16 cellular contexts compared by ENCODE assay signal in the genomic region with DNA sequence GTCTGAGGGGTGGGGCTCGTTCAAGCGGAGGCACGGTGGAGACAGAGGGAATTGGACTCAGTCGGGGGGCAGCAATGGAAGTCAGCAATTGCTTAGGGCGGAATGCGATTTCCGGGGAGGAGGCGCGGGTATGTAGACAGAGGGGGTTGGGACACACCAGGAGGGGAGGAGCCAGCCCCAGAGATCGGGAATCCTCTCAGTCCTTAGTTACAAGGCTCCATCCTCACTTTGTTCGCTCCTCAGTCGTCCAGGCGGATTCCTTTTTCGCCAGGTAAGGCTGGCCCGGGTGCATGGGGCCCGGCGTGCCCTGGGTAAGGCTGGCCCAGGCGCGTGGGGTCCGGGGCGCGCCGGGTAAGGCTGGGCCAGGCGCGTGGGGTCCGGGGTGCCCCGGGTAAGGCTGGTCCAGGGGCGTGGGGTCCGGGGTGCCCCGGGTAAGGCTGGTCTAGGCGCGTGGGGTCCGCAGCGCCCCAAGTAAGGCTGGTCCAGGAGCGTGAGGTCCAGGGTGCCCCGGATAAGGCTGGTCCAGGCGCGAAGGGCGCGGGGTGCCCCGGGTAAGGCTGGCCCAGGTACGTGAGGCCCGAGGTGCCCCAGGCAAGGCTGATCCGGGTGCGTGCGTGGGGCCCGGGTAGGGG. TPM values are rescaled to one million over a fixed set of nuclear protein-coding genes. Genes with fewer than 3 reads are reported as not detected.
DNase-seq lines count a peak whose midpoint lies in the region; ATAC-seq and TF ChIP-seq lines count a peak whose summit lies in the region.
"Had no signal": no experiment of that assay in that cellular context is flagged by ENCODE, and none has a peak within 500 bp of the region (broad histone marks: within the 10 kb centered on the region; RNA-seq: fewer than 3 reads in every experiment).

TSS of gene L1TD1 (plus strand) at position 199 of the 632 bp plus-strand sequence. CDS start 11,780 bp downstream, outside the sequence.

- intact Hi-C loops in colonic mucosa (cut with DNase I) (no loop called here), lower lobe of right lung (cut with DNase I) (no loop called here), stomach (cut with DNase I; ENCODE audit: low total_unique reads) (no loop called here)

- no peaks in the 10 kb centered on the region for H3K36me3 ChIP-seq in colonic mucosa
- no peaks in the 10 kb centered on the region for H3K36me3 ChIP-seq in lower lobe of right lung
- no peaks in the 10 kb centered on the region for H3K36me3 ChIP-seq in stomach
- H3K36me3 ChIP-seq: MG63 had no signal

- TF ChIP-seq POLR2A in stomach (IDR thresholded peaks at IDR 0.05): no peak

- TF ChIP-seq CTCF in colonic mucosa (IDR thresholded peaks at IDR 0.05): no peak
- TF ChIP-seq CTCF in lower lobe of right lung (IDR thresholded peaks at IDR 0.05): no peak
- no peak for TF ChIP-seq CTCF in stomach (IDR thresholded peaks at IDR 0.05)

- H3K27me3 ChIP-seq in colonic mucosa (no peaks in the 10 kb centered on the region), lower lobe of right lung (ENCODE audit: low read depth) (peaks cover 27% of the 10 kb centered on the region), stomach (peaks cover 0 to 34% (median 21%) of the 10 kb centered on the region in 3 donors)
- H3K27me3 ChIP-seq: MG63 had no signal

- H3K9ac ChIP-seq in colonic mucosa (ENCODE audit: low read depth in 2 of 2, low read length in 2 of 2): peak within 1 kb of the TSS; percentile 40 to 46

- TF ChIP-seq EP300 in stomach (IDR thresholded peaks at IDR 0.05): no peak

- ATAC-seq in HG03095 (IDR thresholded peaks at IDR 0.05; ENCODE audit: unreplicated experiment) (peak; percentile 29), lower lobe of right lung (peak; percentile 48 to 56), GM21737 (IDR thresholded peaks at IDR 0.05; ENCODE audit: unreplicated experiment) (no peak), HG03175 (IDR thresholded peaks at IDR 0.05; ENCODE audit: unreplicated experiment) (no peak)
- ATAC-seq: activated T-helper 17 cell treated with anti-CD3 and anti-CD28 coated beads, Interleukin-2, amount 50 U/mL, for 72 hours had no signal

- H3K4me3 ChIP-seq in colonic mucosa: peak within 1 kb of the TSS; percentile 44
- peak within 1 kb of the TSS; percentile 39 for H3K4me3 ChIP-seq in lower lobe of right lung
- H3K4me3 ChIP-seq in stomach: peak within 1 kb of the TSS; percentile 7 to 33 (median 20)
- H3K4me3 ChIP-seq: MG63 had no signal

- DNase-seq in colonic mucosa (peak; percentile 73), lower lobe of right lung (no peak), stomach (no peak)
- DNase-seq in activated naive CD4-positive, alpha-beta T cell treated with Interleukin-2 at 50 U/mL for 16 hours: no peak
- DNase-seq: activated CD4-positive, CD25-positive, alpha-beta regulatory T cell treated with anti-CD3 and anti-CD28 coated beads, Interleukin-2, amount 50 U/mL, for 72 hours; DMS53; MG63; NCI-H446; SHP77 treated with DMSO at 0.1 percent for 48 hours had no signal

- H3K9me3 ChIP-seq in colonic mucosa (no peaks in the 10 kb centered on the region), lower lobe of right lung (no peaks in the 10 kb centered on the region), stomach (no peaks in the 10 kb centered on the region)
- H3K9me3 ChIP-seq: MG63 had no signal

- WGBS in stomach, 5 donors: 9 to 23% (median 17%) methylated on average over 47 of the region's 47 CpGs

- H3K27ac ChIP-seq in colonic mucosa: no peak within 1 kb of the TSS
- H3K27ac ChIP-seq in lower lobe of right lung: no peak within 1 kb of the TSS
- H3K27ac ChIP-seq in stomach: no peak within 1 kb of the TSS

- H3K4me1 ChIP-seq in colonic mucosa (no peaks in the 10 kb centered on the region), lower lobe of right lung (no peaks in the 10 kb centered on the region), stomach (peaks cover 0 to 19% (median 9%) of the 10 kb centered on the region in 4 donors)

RNA-seq across cellular contexts. Expression of gene L1TD1, which starts in this region (rescaled TPM):
- total RNA-seq in colonic mucosa (1 to 10 TPM; 5.7 to 8.1 TPM), lower lobe of right lung (0.59 TPM), stomach (10 to 100 TPM in 1 of 5 donors, 1 to 10 TPM in 1, not detected in 3; 2.2 to 10.1 TPM)
- under 1 TPM in 2 of 3 donors, not detected in 1; 0.13 to 0.25 TPM for polyA plus RNA-seq in stomach
- total RNA-seq: activated T-helper 17 cell treated with anti-CD3 and anti-CD28 coated beads, Interleukin-2, amount 50 U/mL, for 72 hours; glomerular endothelial cell; H4 had no signal
- polyA plus RNA-seq: neural cell had no signal

Comparison
In these comparisons a context has a peak if more than half of its experiments do, and no peak if none do; other contexts are left out.
1. Peak in ATAC-seq and H3K4me3 ChIP-seq in lower lobe of right lung; RNA of the gene not detected or under 1 TPM.